In genomic region chr7:55951637-55952351, GRCh38 we compare ENCODE assay signal across 8 cellular contexts. TPM values are rescaled to one million over a fixed set of nuclear protein-coding genes. Genes with fewer than 3 reads are reported as not detected.
DNase-seq lines count a peak whose midpoint lies in the region; TF ChIP-seq lines count a peak whose summit lies in the region.

Gene MRPS17 (plus strand): TSS chr7:55951877. CDS start chr7:55953196, 1,319 bp downstream.

- H3K4me3 Mint-ChIP-seq in activated naive CD4-positive, alpha-beta T cell treated with anti-CD3 and anti-CD28 coated beads, Interleukin-2, amount 10 ng/mL, durations not matched to agents 7 days and 5 days: peak within 1 kb of the TSS; percentile 87

- peak within 1 kb of the TSS; percentile 92 for H3K27ac Mint-ChIP-seq in activated naive CD4-positive, alpha-beta T cell treated with anti-CD3 and anti-CD28 coated beads, Interleukin-2, amount 10 ng/mL, durations not matched to agents 7 days and 5 days

- H3K36me3 Mint-ChIP-seq in activated naive CD4-positive, alpha-beta T cell treated with anti-CD3 and anti-CD28 coated beads, Interleukin-2, amount 10 ng/mL, durations not matched to agents 7 days and 5 days: peaks cover 20% of the 10 kb centered on the region

- H3K4me1 ChIP-seq in suprapubic skin: peaks cover 8% of the 10 kb centered on the region

- TF ChIP-seq CTCF in HFF-Myc (IDR thresholded peaks at IDR 0.05; ENCODE audit: low read depth, low read length, missing control alignments) (no peak), suprapubic skin (IDR thresholded peaks at IDR 0.05) (no peak)

- H3K9me3 ChIP-seq in SK-N-MC (ENCODE audit: low read depth, low read length): no peaks in the 10 kb centered on the region
- no peaks in the 10 kb centered on the region for H3K9me3 ChIP-seq in suprapubic skin

- no peaks in the 10 kb centered on the region for H3K27me3 ChIP-seq in suprapubic skin

- H3K27ac ChIP-seq in SK-N-MC (no peak within 1 kb of the TSS), suprapubic skin (peak within 1 kb of the TSS; percentile 71)

- H3K4me3 ChIP-seq in HFF-Myc (replicated peaks; ENCODE audit: low read depth, low read length) (peak within 1 kb of the TSS; percentile 84), SK-N-MC (peak within 1 kb of the TSS; percentile 84), suprapubic skin (peak within 1 kb of the TSS; percentile 81)

- peaks cover 24% of the 10 kb centered on the region for H3K36me3 ChIP-seq in SK-N-MC (ENCODE audit: insufficient read depth, low read length)
- H3K36me3 ChIP-seq in suprapubic skin: peaks cover 23% of the 10 kb centered on the region

- TF ChIP-seq POLR2A in suprapubic skin (IDR thresholded peaks at IDR 0.05): peak in 1 of 2 donors; percentile 63

- peaks cover 23% of the 10 kb centered on the region for H3K4me1 Mint-ChIP-seq in activated naive CD4-positive, alpha-beta T cell treated with anti-CD3 and anti-CD28 coated beads, Interleukin-2, amount 10 ng/mL, durations not matched to agents 7 days and 5 days

- H3K9ac ChIP-seq in SK-N-MC (ENCODE audit: insufficient read length): peak within 1 kb of the TSS; percentile 83

- H3K9me3 Mint-ChIP-seq in activated naive CD4-positive, alpha-beta T cell treated with anti-CD3 and anti-CD28 coated beads, Interleukin-2, amount 10 ng/mL, durations not matched to agents 7 days and 5 days: no peaks in the 10 kb centered on the region

- peak; percentile 59 for DNase-seq in GM04504 (ENCODE audit: low read depth)
- DNase-seq in HFF-Myc (ENCODE audit: extremely low read depth, low read depth): peak; percentile 74
- DNase-seq in NAMALWA (ENCODE audit: low spot score): peak; percentile 96
- DNase-seq in SK-N-MC (ENCODE audit: low read depth, low spot score): peak; percentile 16
- DNase-seq in activated naive CD4-positive, alpha-beta T cell treated with anti-CD3 and anti-CD28 coated beads, Interleukin-2, amount 10 ng/mL, durations not matched to agents 7 days and 5 days: peak; percentile 97
- DNase-seq in germinal center (ENCODE audit: low spot score): peak; percentile 98
- peak; percentile 46 for DNase-seq in non-pigmented ciliary epithelial cell (ENCODE audit: low read depth)
- DNase-seq in suprapubic skin (ENCODE audit: low spot score in 2 of 2): peak; percentile 93 to 94

- CTCF ChIA-PET in activated naive CD4-positive, alpha-beta T cell treated with anti-CD3 and anti-CD28 coated beads, Interleukin-2, amount 10 ng/mL, durations not matched to agents 7 days and 5 days (lab: Charles Lee): interaction anchor here (0.9 kb wide), 1 partner anchor 9 kb away, joined by 3 read pairs; no protein-coding TSS in a partner anchor

- WGBS in suprapubic skin: under 1% methylated on average over 24 of the region's 53 CpGs

- no peaks in the 10 kb centered on the region for H3K27me3 Mint-ChIP-seq in activated naive CD4-positive, alpha-beta T cell treated with anti-CD3 and anti-CD28 coated beads, Interleukin-2, amount 10 ng/mL, durations not matched to agents 7 days and 5 days

- no peak for TF ChIP-seq EP300 in suprapubic skin (IDR thresholded peaks at IDR 0.05)

RNA-seq across cellular contexts. Expression of gene MRPS17, which starts in this region (rescaled TPM):
- 10 to 100 TPM in 2 of 4 donors, 1 to 10 TPM in 2; 5.6 to 12.0 (median 8.5) TPM for total RNA-seq in suprapubic skin

Comparison
In these comparisons a context has a peak if more than half of its experiments do, and no peak if none do; other contexts are left out.
1. DNase-seq: peak in every context shown above with its lines; median percentile 98 in germinal center; 97 in activated naive CD4-positive, alpha-beta T cell treated with anti-CD3 and anti-CD28 coated beads, Interleukin-2, amount 10 ng/mL, durations not matched to agents 7 days and 5 days; 96 in NAMALWA; 94 in suprapubic skin; 74 in HFF-Myc; 59 in GM04504; 46 in non-pigmented ciliary epithelial cell; 16 in SK-N-MC.